1 cellular context compared by ENCODE assay signal in the genomic region with DNA sequence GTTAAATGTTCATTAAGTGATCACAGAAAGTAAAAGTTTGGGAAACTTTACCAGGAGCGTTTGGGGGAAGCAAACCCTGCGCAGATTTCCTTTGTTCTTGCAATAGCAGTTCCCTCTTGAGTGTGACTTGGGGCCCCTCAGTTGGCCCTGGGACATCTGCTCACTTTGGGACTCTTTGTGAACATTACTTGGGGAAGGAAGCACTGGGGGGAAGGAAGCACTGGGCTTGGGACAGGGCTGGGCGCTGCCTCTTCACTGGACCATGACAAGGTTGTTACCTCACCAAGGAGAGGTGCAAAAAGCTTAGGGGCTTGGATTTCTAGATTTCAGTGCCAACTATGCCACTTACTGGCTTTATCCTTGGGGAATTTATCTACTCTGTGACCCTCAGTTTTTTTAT.
TF ChIP-seq lines count a peak whose summit lies in the region.

No MANE protein-coding gene starts in this region.

TF ChIP-seq in HepG2, 621 proteins besides CTCF, POLR2A, EP300 and RAD21 (continued from another document):
- TF ChIP-seq, protein P1, sequence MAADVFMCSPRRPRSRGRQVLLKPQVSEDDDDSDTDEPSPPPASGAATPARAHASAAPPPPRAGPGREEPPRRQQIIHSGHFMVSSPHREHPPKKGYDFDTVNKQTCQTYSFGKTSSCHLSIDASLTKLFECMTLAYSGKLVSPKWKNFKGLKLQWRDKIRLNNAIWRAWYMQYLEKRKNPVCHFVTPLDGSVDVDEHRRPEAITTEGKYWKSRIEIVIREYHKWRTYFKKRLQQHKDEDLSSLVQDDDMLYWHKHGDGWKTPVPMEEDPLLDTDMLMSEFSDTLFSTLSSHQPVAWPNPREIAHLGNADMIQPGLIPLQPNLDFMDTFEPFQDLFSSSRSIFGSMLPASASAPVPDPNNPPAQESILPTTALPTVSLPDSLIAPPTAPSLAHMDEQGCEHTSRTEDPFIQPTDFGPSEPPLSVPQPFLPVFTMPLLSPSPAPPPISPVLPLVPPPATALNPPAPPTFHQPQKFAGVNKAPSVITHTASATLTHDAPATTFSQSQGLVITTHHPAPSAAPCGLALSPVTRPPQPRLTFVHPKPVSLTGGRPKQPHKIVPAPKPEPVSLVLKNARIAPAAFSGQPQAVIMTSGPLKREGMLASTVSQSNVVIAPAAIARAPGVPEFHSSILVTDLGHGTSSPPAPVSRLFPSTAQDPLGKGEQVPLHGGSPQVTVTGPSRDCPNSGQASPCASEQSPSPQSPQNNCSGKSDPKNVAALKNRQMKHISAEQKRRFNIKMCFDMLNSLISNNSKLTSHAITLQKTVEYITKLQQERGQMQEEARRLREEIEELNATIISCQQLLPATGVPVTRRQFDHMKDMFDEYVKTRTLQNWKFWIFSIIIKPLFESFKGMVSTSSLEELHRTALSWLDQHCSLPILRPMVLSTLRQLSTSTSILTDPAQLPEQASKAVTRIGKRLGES (CRISPR knock-in tag; IDR thresholded peaks at IDR 0.05; ENCODE audit: borderline replicate concordance): no peak
- no peak for TF ChIP-seq HCFC1 (IDR thresholded peaks at IDR 0.05; ENCODE audit: low read depth, low read length)
- TF ChIP-seq, protein P2, sequence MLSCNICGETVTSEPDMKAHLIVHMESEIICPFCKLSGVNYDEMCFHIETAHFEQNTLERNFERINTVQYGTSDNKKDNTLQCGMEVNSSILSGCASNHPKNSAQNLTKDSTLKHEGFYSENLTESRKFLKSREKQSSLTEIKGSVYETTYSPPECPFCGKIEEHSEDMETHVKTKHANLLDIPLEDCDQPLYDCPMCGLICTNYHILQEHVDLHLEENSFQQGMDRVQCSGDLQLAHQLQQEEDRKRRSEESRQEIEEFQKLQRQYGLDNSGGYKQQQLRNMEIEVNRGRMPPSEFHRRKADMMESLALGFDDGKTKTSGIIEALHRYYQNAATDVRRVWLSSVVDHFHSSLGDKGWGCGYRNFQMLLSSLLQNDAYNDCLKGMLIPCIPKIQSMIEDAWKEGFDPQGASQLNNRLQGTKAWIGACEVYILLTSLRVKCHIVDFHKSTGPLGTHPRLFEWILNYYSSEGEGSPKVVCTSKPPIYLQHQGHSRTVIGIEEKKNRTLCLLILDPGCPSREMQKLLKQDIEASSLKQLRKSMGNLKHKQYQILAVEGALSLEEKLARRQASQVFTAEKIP (CRISPR knock-in tag; IDR thresholded peaks at IDR 0.05; ENCODE audit: borderline replicate concordance): no peak
- TF ChIP-seq SRF (IDR thresholded peaks at IDR 0.05; ENCODE audit: low read depth, low read length): no peak
- no peak for TF ChIP-seq ZBTB1 (CRISPR knock-in tag; IDR thresholded peaks at IDR 0.05; ENCODE audit: borderline replicate concordance)
- no peak for TF ChIP-seq ZNF737 (CRISPR knock-in tag; IDR thresholded peaks at IDR 0.05; ENCODE audit: borderline replicate concordance)
- no peak for TF ChIP-seq TMF1 (CRISPR knock-in tag; IDR thresholded peaks at IDR 0.05; ENCODE audit: low read depth)
- TF ChIP-seq ATAD3A (CRISPR knock-in tag; IDR thresholded peaks at IDR 0.05): no peak
- no peak for TF ChIP-seq ZNF879 (CRISPR knock-in tag; IDR thresholded peaks at IDR 0.05)
- TF ChIP-seq ZC3H13 (CRISPR knock-in tag; IDR thresholded peaks at IDR 0.05): no peak
- no peak for TF ChIP-seq NR2F6 (IDR thresholded peaks at IDR 0.05)
- no peak for TF ChIP-seq NR2F6 (CRISPR knock-in tag; IDR thresholded peaks at IDR 0.05)
- TF ChIP-seq ZNF362 (CRISPR knock-in tag; IDR thresholded peaks at IDR 0.05; ENCODE audit: borderline replicate concordance): no peak
- no peak for TF ChIP-seq ZMYM3 (CRISPR knock-in tag; IDR thresholded peaks at IDR 0.05)
- TF ChIP-seq, protein P3, sequence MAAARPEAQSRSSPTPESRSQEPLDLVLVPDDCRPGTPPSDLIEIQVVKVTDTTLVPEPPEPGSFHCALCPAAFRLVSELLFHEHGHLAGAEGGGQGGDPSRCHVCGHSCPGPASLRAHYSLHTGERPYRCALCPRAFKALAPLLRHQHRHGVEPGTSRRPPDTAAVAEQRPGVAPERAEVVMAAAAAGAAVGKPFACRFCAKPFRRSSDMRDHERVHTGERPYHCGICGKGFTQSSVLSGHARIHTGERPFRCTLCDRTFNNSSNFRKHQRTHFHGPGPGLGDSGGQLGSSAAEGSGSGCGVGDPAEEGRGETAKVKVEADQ (CRISPR knock-in tag; IDR thresholded peaks at IDR 0.05; ENCODE audit: borderline replicate concordance): no peak
- TF ChIP-seq ZNF577 (CRISPR knock-in tag; IDR thresholded peaks at IDR 0.05; ENCODE audit: borderline replicate concordance, low read depth): no peak
- no peak for TF ChIP-seq ZNF790 (CRISPR knock-in tag; IDR thresholded peaks at IDR 0.05; ENCODE audit: borderline replicate concordance)
TF ChIP-seq in HepG2: peak in this region for 0.
